Comparison of ENCODE assay signal across 10 cellular contexts in genomic region chr7:104011829-104012228, GRCh38. TPM values are rescaled to one million over a fixed set of nuclear protein-coding genes. Genes with fewer than 3 reads are reported as not detected.
"Had no signal": no experiment of that assay in that cellular context is flagged by ENCODE, and none has a peak within 500 bp of the region (broad histone marks: within the 10 kb centered on the region; RNA-seq: fewer than 3 reads in every experiment).

No MANE protein-coding gene starts in this region.

- H3K4me3 Mint-ChIP-seq: HFFc6, IgD-negative memory B cell had no signal

- H3K27ac Mint-ChIP-seq: HFFc6, IgD-negative memory B cell had no signal

- H3K36me3 Mint-ChIP-seq: IgD-negative memory B cell had no signal

- FAIRE-seq: HepG2 had no signal

- H3K27ac ChIP-seq: HL-60 had no signal

- ATAC-seq: HCT116, HepG2 had no signal

- H3K9me3 Mint-ChIP-seq: HFFc6, IgD-negative memory B cell had no signal

- DNase-seq: GOT3, H7, HFFc6, KG1 had no signal

- H3K9me3 ChIP-seq: HAP-1 had no signal

- H3K4me3 ChIP-seq: HAP-1 had no signal

- H3K4me1 Mint-ChIP-seq: IgD-negative memory B cell had no signal

- H3K36me3 ChIP-seq: HAP-1 had no signal

RNA-seq across cellular contexts. Expression of gene RELN, which starts 22.4 kb away (rescaled TPM):
- total RNA-seq: H4 had no signal
- polyA plus RNA-seq: IgD-negative memory B cell had no signal
